17 cellular contexts compared by ENCODE assay signal in genomic region chr13:30866692-30867669, GRCh38. TPM values are rescaled to one million over a fixed set of nuclear protein-coding genes. Genes with fewer than 3 reads are reported as not detected.
DNase-seq lines count a peak whose midpoint lies in the region; FAIRE-seq and TF ChIP-seq lines count a peak whose summit lies in the region.
"Had no signal": no experiment of that assay in that cellular context is flagged by ENCODE, and none has a peak within 500 bp of the region (broad histone marks: within the 10 kb centered on the region; RNA-seq: fewer than 3 reads in every experiment).

No MANE protein-coding gene starts in this region.

- H2BK12ac ChIP-seq in trophoblast cell (ENCODE audit: low read length) = peak overlapping the region; percentile 64

- FAIRE-seq in frontal cortex (lab: Jason Lieb, UNC) = no peak
- FAIRE-seq: HepG2 had no signal

- H2BK120ac ChIP-seq in trophoblast cell (ENCODE audit: insufficient read depth, low read length, poor library complexity) = no peak overlapping the region

- no peak overlapping the region for H3K9ac ChIP-seq in trophoblast cell (ENCODE audit: low read length)

- peak overlapping the region; percentile 15 for H2BK5ac ChIP-seq in trophoblast cell (ENCODE audit: low read depth, low read length, poor library complexity)

- DNase-seq in HFFc6 (no peak), NCI-H69 (lab: John Stamatoyannopoulos, UW) (peak; percentile 23), dermis blood vessel endothelial cell (peak; percentile 16), trophoblast cell (peak in 1 of 2 donors; percentile 61), NCI-H1930 (lab: John Stamatoyannopoulos, UW) (no peak), frontal cortex (ENCODE audit: low spot score in 2 of 2) (no peak), NCI-H146 (lab: John Stamatoyannopoulos, UW) (no peak)
- DNase-seq in activated CD8-positive, alpha-beta memory T cell treated with anti-CD3 and anti-CD28 coated beads, Interleukin-2, amount 50 U/mL, for 4 hours = no peak
- DNase-seq: activated CD4-positive, CD25-positive, alpha-beta regulatory T cell treated with anti-CD3 and anti-CD28 coated beads, Interleukin-2, amount 50 U/mL, for 72 hours; activated CD8-positive, alpha-beta memory T cell treated with anti-CD3 and anti-CD28 coated beads, Interleukin-2, amount 10 ng/mL, durations not matched to agents 7 days and 5 days; dorsolateral prefrontal cortex; H9; posterior cingulate gyrus; T-helper 17 cell had no signal

- H3K9me3 Mint-ChIP-seq in HFFc6 = no peaks in the 10 kb centered on the region
- H3K9me3 Mint-ChIP-seq: H9; stimulated activated naive CD8-positive, alpha-beta T cell treated with anti-CD3 and anti-CD28 coated beads, Interleukin-15, Interleukin-2, amounts not matched to agents 100 ng/mL and 50 ng/mL, for 24 hours had no signal

- H2AK5ac ChIP-seq in trophoblast cell (ENCODE audit: low read length) = peak overlapping the region; percentile 8

- H3K27ac ChIP-seq in trophoblast cell (ENCODE audit: low read depth, low read length) = peak overlapping the region; percentile 53

- peak overlapping the region; percentile 4 for H3K4me2 ChIP-seq in trophoblast cell (ENCODE audit: low read length)

- peak overlapping the region; percentile 36 for H4K91ac ChIP-seq in trophoblast cell (ENCODE audit: low read depth, low read length)

- peak overlapping the region; percentile 98 for H3K27ac Mint-ChIP-seq in HFFc6
- H3K27ac Mint-ChIP-seq: activated CD8-positive, alpha-beta memory T cell treated with anti-CD3 and anti-CD28 coated beads, Interleukin-2, amount 10 ng/mL, durations not matched to agents 7 days and 5 days; H9; stimulated activated naive CD8-positive, alpha-beta T cell treated with anti-CD3 and anti-CD28 coated beads, Interleukin-15, Interleukin-2, amounts not matched to agents 100 ng/mL and 50 ng/mL, for 24 hours; T-helper 17 cell had no signal

- H4K8ac ChIP-seq in trophoblast cell (ENCODE audit: low read depth, low read length) = no peak overlapping the region

- H3K27me3 Mint-ChIP-seq in HFFc6 (ENCODE audit: insufficient read depth) = no peaks in the 10 kb centered on the region; the same call in 1 of the 2 replicates

- peaks cover 5% of the 10 kb centered on the region for H3K36me3 Mint-ChIP-seq in HFFc6 (ENCODE audit: low read depth)
- H3K36me3 Mint-ChIP-seq: activated CD8-positive, alpha-beta memory T cell treated with anti-CD3 and anti-CD28 coated beads, Interleukin-2, amount 10 ng/mL, durations not matched to agents 7 days and 5 days had no signal

- no peak overlapping the region for H2AFZ ChIP-seq in trophoblast cell (ENCODE audit: insufficient read depth, low read length, poor library complexity)

- peak overlapping the region; percentile 4 for H3K18ac ChIP-seq in trophoblast cell (ENCODE audit: low read length)

- no peak overlapping the region for H3K23ac ChIP-seq in trophoblast cell (ENCODE audit: low read length)

- H3K4me3 ChIP-seq in trophoblast cell (ENCODE audit: low read depth, low read length) = no peak overlapping the region
- H3K4me3 ChIP-seq: dorsolateral prefrontal cortex had no signal

- H3K36me3 ChIP-seq in trophoblast cell (ENCODE audit: control insufficient read depth in 1 of 2, insufficient read depth in 2 of 2, low read length in 2 of 2) = no peaks in the 10 kb centered on the region

- no peak overlapping the region for H3K4ac ChIP-seq in trophoblast cell (ENCODE audit: low read depth, low read length)

- WGBS in trophoblast cell (ENCODE audit: extremely low coverage, insufficient coverage, insufficient read length) = no CpG with 5 or more reads among the region's 7 CpGs

- H4K12ac ChIP-seq in trophoblast cell (ENCODE audit: low read depth, low read length) = no peak overlapping the region

- no peak for TF ChIP-seq CTCF in HFFc6 (IDR thresholded peaks at IDR 0.05)

- no peak overlapping the region for H3K4me3 Mint-ChIP-seq in HFFc6
- H3K4me3 Mint-ChIP-seq: activated CD8-positive, alpha-beta memory T cell treated with anti-CD3 and anti-CD28 coated beads, Interleukin-2, amount 10 ng/mL, durations not matched to agents 7 days and 5 days; H9; stimulated activated naive CD8-positive, alpha-beta T cell treated with anti-CD3 and anti-CD28 coated beads, Interleukin-15, Interleukin-2, amounts not matched to agents 100 ng/mL and 50 ng/mL, for 24 hours; T-helper 17 cell had no signal

- H3K79me1 ChIP-seq in trophoblast cell (ENCODE audit: low read length) = peaks cover 77% of the 10 kb centered on the region

- no peak overlapping the region for H3K14ac ChIP-seq in trophoblast cell (ENCODE audit: low read length)

- no peaks in the 10 kb centered on the region for H3K9me3 ChIP-seq in trophoblast cell (ENCODE audit: insufficient read depth, low read depth, low read length)

- peaks cover 8% of the 10 kb centered on the region for H3K79me2 ChIP-seq in trophoblast cell (ENCODE audit: control insufficient read depth, insufficient read depth, low read length, poor library complexity)

- peaks cover 55 to 64% of the 10 kb centered on the region in 2 experiments for H3K4me1 ChIP-seq in trophoblast cell (ENCODE audit: control insufficient read depth in 1 of 2, insufficient read depth in 2 of 2, low read length in 2 of 2)

- no peaks in the 10 kb centered on the region for H3K27me3 ChIP-seq in trophoblast cell (ENCODE audit: insufficient read depth, low read length)
- H3K27me3 ChIP-seq: dorsolateral prefrontal cortex had no signal

- peaks cover 83% of the 10 kb centered on the region for H3K4me1 Mint-ChIP-seq in HFFc6 (ENCODE audit: low read depth)

RNA-seq across cellular contexts. Expression of gene MEDAG, which starts 39.1 kb away (rescaled TPM):
- under 1 TPM in 3 of 6 experiments, not detected in 3; 0.11 to 0.40 (median 0.33) TPM for total RNA-seq in HFFc6 (2021; fragmentation: NEBNext Ultra II Directional; extraction: Animal tissue kit (Norgen Biotek cat#: 25700))
- 30.6 and 37.1 TPM in 2 replicates for total RNA-seq in dermis blood vessel endothelial cell
- 0.58 and 0.63 TPM in 2 replicates for polyA plus RNA-seq in trophoblast cell (2013)
- 0.82 TPM for total RNA-seq in frontal cortex
- total RNA-seq: HepG2, NCI-H460, T-helper 17 cell had no signal
- polyA plus RNA-seq: HepG2 had no signal

Comparison
In these comparisons a context has a peak if more than half of its experiments do, and no peak if none do; other contexts are left out.
1. DNase-seq: peak in NCI-H69 (single experiment) and dermis blood vessel endothelial cell (single experiment); none in HFFc6 (single experiment), NCI-H1930 (0 of 2), activated CD8-positive, alpha-beta memory T cell treated with anti-CD3 and anti-CD28 coated beads, Interleukin-2, amount 50 U/mL, for 4 hours (single experiment), frontal cortex (0 of 2) and NCI-H146 (single experiment).
2. RNA of gene MEDAG, which starts 39.1 kb away (total RNA-seq): 30.6 to 37.1 TPM in dermis blood vessel endothelial cell; 0.82 TPM in frontal cortex (single experiment) and 0.11 to 0.40 TPM in HFFc6; every median in the first group is over 10 times any median in the second.